In genomic region chr16:88941051-88941932, GRCh38 we compare ENCODE assay signal across 9 cellular contexts. TPM values are rescaled to one million over a fixed set of nuclear protein-coding genes. Genes with fewer than 3 reads are reported as not detected.
DNase-seq lines count a peak whose midpoint lies in the region; TF ChIP-seq lines count a peak whose summit lies in the region.
"Had no signal": no experiment of that assay in that cellular context is flagged by ENCODE, and none has a peak within 500 bp of the region (broad histone marks: within the 10 kb centered on the region; RNA-seq: fewer than 3 reads in every experiment).

No MANE protein-coding gene starts in this region.

- H3K9ac ChIP-seq in ES-I3 (ENCODE audit: low read depth, low read length): peak overlapping the region; percentile 51; the same call in 1 of the 2 replicates
- H3K9ac ChIP-seq in GM23248: no peak overlapping the region
- H3K9ac ChIP-seq in mucosa of rectum (ENCODE audit: low read depth in 1 of 2, low read length in 2 of 2): peak overlapping the region in 1 of 2 donors; percentile 62

- peak; percentile 11 for DNase-seq in GM23248
- no peak for DNase-seq in ascending aorta (ENCODE audit: low spot score in 2 of 2)
- no peak for DNase-seq in T-helper 2 cell treated with Interferon-gamma antibody and Interleukin-4, amounts not matched to agents 5 μg/mL and 100 μg/mL, for 36 hours (ENCODE audit: low spot score)
- DNase-seq in cerebellar nuclear complex (lab: John Stamatoyannopoulos, UW): no peak
- no peak for DNase-seq in MG63
- DNase-seq in activated CD4-positive, CD25-positive, alpha-beta regulatory T cell (lab: John Stamatoyannopoulos, UW): no peak

- no peaks in the 10 kb centered on the region for H3F3A ChIP-seq in GM23248 (ENCODE audit: insufficient read depth)

- H3K27me3 Mint-ChIP-seq in T-helper 2 cell treated with Interferon-gamma antibody and Interleukin-4, amounts not matched to agents 5 μg/mL and 100 μg/mL, for 36 hours (ENCODE audit: low read depth): peaks cover 43% of the 10 kb centered on the region

- no peaks in the 10 kb centered on the region for H3K9me3 Mint-ChIP-seq in T-helper 2 cell treated with Interferon-gamma antibody and Interleukin-4, amounts not matched to agents 5 μg/mL and 100 μg/mL, for 36 hours

- no peaks in the 10 kb centered on the region for H3K79me2 ChIP-seq in GM23248 (ENCODE audit: insufficient read depth)

- H3K27ac Mint-ChIP-seq in T-helper 2 cell treated with Interferon-gamma antibody and Interleukin-4, amounts not matched to agents 5 μg/mL and 100 μg/mL, for 36 hours: no peak overlapping the region

- no peaks in the 10 kb centered on the region for H3K9me2 ChIP-seq in GM23248 (ENCODE audit: insufficient read depth)

- in situ Hi-C loops in GM23248 (cut with MboI): no loop called here

- no peak for TF ChIP-seq CTCF in ascending aorta (IDR thresholded peaks at IDR 0.05)

- H4K20me1 ChIP-seq in GM23248 (ENCODE audit: insufficient read depth): no peaks in the 10 kb centered on the region

- no peak overlapping the region for H2AFZ ChIP-seq in GM23248

- no peak overlapping the region for H3K4me3 ChIP-seq in GM23248
- H3K4me3 ChIP-seq in ascending aorta: peak overlapping the region; percentile 26 to 66
- H3K4me3 ChIP-seq in mucosa of rectum (ENCODE audit: low read length in 2 of 2): peak overlapping the region; percentile 20 to 43
- H3K4me3 ChIP-seq in MG63: no peak overlapping the region

- WGBS in GM23248 (ENCODE audit: low coverage in 1 of 2, low lambda C conversion rate in 2 of 2, missing lambda C conversion rate in 2 of 2), 2 experiments: 3 to 5% methylated on average over 11 to 49 of the region's 132 CpGs

- H3K4me1 ChIP-seq in ES-I3 (ENCODE audit: insufficient read depth, low read length) (no peaks in the 10 kb centered on the region; the same call in 1 of the 2 replicates), GM23248 (ENCODE audit: insufficient read depth) (no peaks in the 10 kb centered on the region), ascending aorta (peaks cover 2 to 6% of the 10 kb centered on the region in 2 donors), mucosa of rectum (ENCODE audit: control insufficient read depth in 2 of 2, insufficient read depth in 2 of 2, low read length in 2 of 2) (peaks cover 19 to 38% of the 10 kb centered on the region in 2 donors)

- no peak overlapping the region for H3K4me3 Mint-ChIP-seq in T-helper 2 cell treated with Interferon-gamma antibody and Interleukin-4, amounts not matched to agents 5 μg/mL and 100 μg/mL, for 36 hours

- no peak overlapping the region for H3K4me2 ChIP-seq in GM23248 (ENCODE audit: unreplicated experiment)

- intact Hi-C loops in ascending aorta (cut with DNase I): no loop called here

- no peaks in the 10 kb centered on the region for H3K4me1 Mint-ChIP-seq in T-helper 2 cell treated with Interferon-gamma antibody and Interleukin-4, amounts not matched to agents 5 μg/mL and 100 μg/mL, for 36 hours (ENCODE audit: low read depth)

- H3K36me3 Mint-ChIP-seq in T-helper 2 cell treated with Interferon-gamma antibody and Interleukin-4, amounts not matched to agents 5 μg/mL and 100 μg/mL, for 36 hours (ENCODE audit: low read depth): no peaks in the 10 kb centered on the region

- H3K27ac ChIP-seq in GM23248 (no peak overlapping the region), ascending aorta (no peak overlapping the region), mucosa of rectum (ENCODE audit: low read depth in 2 of 2, low read length in 2 of 2) (peak overlapping the region in 1 of 2 donors; percentile 16)

- H3K27me3 ChIP-seq in GM23248 (replicated peaks; ENCODE audit: insufficient read depth): peaks cover 63% of the 10 kb centered on the region
- H3K27me3 ChIP-seq in ascending aorta: peaks cover 7% of the 10 kb centered on the region
- H3K27me3 ChIP-seq in mucosa of rectum (ENCODE audit: control insufficient read depth in 2 of 2, insufficient read depth in 2 of 2, low read length in 2 of 2): peaks cover 7 to 17% of the 10 kb centered on the region in 2 donors
- peaks cover 12% of the 10 kb centered on the region for H3K27me3 ChIP-seq in MG63

- H3K36me3 ChIP-seq in ES-I3 (ENCODE audit: insufficient read depth, low read length): no peaks in the 10 kb centered on the region
- H3K36me3 ChIP-seq in GM23248 (ENCODE audit: low read depth): no peaks in the 10 kb centered on the region
- H3K36me3 ChIP-seq in ascending aorta: no peaks in the 10 kb centered on the region
- H3K36me3 ChIP-seq in mucosa of rectum (ENCODE audit: control insufficient read depth in 2 of 2, insufficient read depth in 2 of 2, low read length in 2 of 2): no peaks in the 10 kb centered on the region
- no peaks in the 10 kb centered on the region for H3K36me3 ChIP-seq in MG63
- H3K36me3 ChIP-seq: adrenal gland had no signal

- H3K9me3 ChIP-seq in ES-I3 (ENCODE audit: control insufficient read depth, insufficient read depth, low read length) (no peaks in the 10 kb centered on the region), GM23248 (ENCODE audit: low read depth) (no peaks in the 10 kb centered on the region), ascending aorta (no peaks in the 10 kb centered on the region), mucosa of rectum (ENCODE audit: control insufficient read depth in 2 of 2, low read length in 2 of 2) (no peaks in the 10 kb centered on the region), MG63 (no peaks in the 10 kb centered on the region)
- H3K9me3 ChIP-seq: adrenal gland had no signal

RNA-seq across cellular contexts. Expression of gene CBFA2T3, which starts 35.7 kb away (rescaled TPM):
- not detected in 2 replicates for total RNA-seq in GM23248 (2014; rRNA removed; shearing (Covaris generic))
- 0.08 TPM in 1 of 2 replicates, not detected in the other for polyA plus RNA-seq in GM23248 (2016; fragmentation: Nextera tagmentation; extraction: Ambion mirVana)
- 32.8 TPM for total RNA-seq in ascending aorta
- total RNA-seq in MG63 (2014; rRNA removed; shearing (Covaris generic); ENCODE audit: low replicate concordance): not detected in 2 replicates

Comparison
In these comparisons a context has a peak if more than half of its experiments do, and no peak if none do; other contexts are left out.
1. H3K4me3 ChIP-seq: peak in ascending aorta (2 of 2) and mucosa of rectum (2 of 2); none in GM23248 (single experiment) and MG63 (single experiment).
2. RNA of gene CBFA2T3, which starts 35.7 kb away (total RNA-seq): 32.8 TPM in ascending aorta (single experiment); not detected in GM23248 and not detected in MG63; every median in the first group is over 10 times any median in the second.